ENCODE assay signal across 14 cellular contexts in the genomic region with DNA sequence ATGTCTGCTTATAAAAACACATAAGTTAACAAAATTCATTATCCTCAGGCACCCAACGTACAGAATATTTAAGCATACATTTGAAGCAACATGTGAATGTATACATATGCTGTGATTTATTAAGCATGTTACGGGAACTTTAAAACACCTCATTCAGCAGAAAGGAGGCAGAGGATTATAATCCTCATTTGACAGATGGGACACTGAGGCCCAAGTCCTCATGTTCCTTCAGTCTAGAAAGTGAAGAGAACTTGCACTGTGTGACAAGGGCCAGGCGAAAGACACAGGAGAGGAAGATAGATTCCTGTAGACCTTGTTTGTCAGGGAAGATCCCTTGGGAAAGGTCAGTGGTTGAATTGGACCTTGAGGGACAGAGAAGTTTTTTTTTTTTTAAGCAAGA.
"Had no signal": no experiment of that assay in that cellular context is flagged by ENCODE, and none has a peak within 500 bp of the region (broad histone marks: within the 10 kb centered on the region; RNA-seq: fewer than 3 reads in every experiment).

No MANE protein-coding gene starts in this region.

- H3K9me3 ChIP-seq: left ventricle myocardium inferior, testis, upper lobe of left lung had no signal

- H3K4me3 ChIP-seq: left ventricle myocardium inferior, testis, upper lobe of left lung had no signal

- H3K9me3 Mint-ChIP-seq: activated naive CD4-positive, alpha-beta T cell treated with anti-CD3 and anti-CD28 coated beads, Interleukin-2, amount 50 U/mL, for 72 hours; activated T-helper 2 cell treated with anti-CD3 and anti-CD28 coated beads, Interferon-gamma antibody, Interleukin-2, Interleukin-4, amounts not matched to agents 10 μg/mL and 5 μg/mL and 100 μg/mL, durations not matched to agents 14 hours and 24 hours and 36 hours; natural killer cell had no signal

- H3K4me1 ChIP-seq: foreskin keratinocyte, upper lobe of left lung had no signal

- ATAC-seq: activated naive CD4-positive, alpha-beta T cell treated with anti-CD3 and anti-CD28 coated beads, Interleukin-2, amount 50 U/mL, for 72 hours; foreskin keratinocyte; natural killer cell had no signal

- H3K36me3 Mint-ChIP-seq: natural killer cell had no signal

- H3K4me3 Mint-ChIP-seq: natural killer cell had no signal

- H3K27me3 ChIP-seq: foreskin keratinocyte, testis, upper lobe of left lung had no signal

- H3K27ac ChIP-seq: foreskin keratinocyte, left ventricle myocardium inferior, testis, upper lobe of left lung had no signal

- DNase-seq: anterior cingulate cortex; cerebellar nuclear complex; effector CD8-positive, alpha-beta T cell; foreskin keratinocyte; left ventricle myocardium inferior; natural killer cell; nucleus accumbens; stimulated activated CD4-positive, alpha-beta T cell treated with anti-CD3 and anti-CD28 coated beads, Interleukin-2, amount 100 ng/mL, for 48 hours; stimulated activated naive CD4-positive, alpha-beta T cell treated with Interleukin-2 at 50 U/mL for 16 hours; T-helper 9 cell; testis; upper lobe of left lung had no signal

- H3K27ac Mint-ChIP-seq: activated T-helper 2 cell treated with anti-CD3 and anti-CD28 coated beads, Interferon-gamma antibody, Interleukin-2, Interleukin-4, amounts not matched to agents 10 μg/mL and 5 μg/mL and 100 μg/mL, durations not matched to agents 14 hours and 24 hours and 36 hours had no signal
